22 cellular contexts compared by ENCODE assay signal in genomic region chrY:14473320-14473719, GRCh38. TPM values are rescaled to one million over a fixed set of nuclear protein-coding genes. Genes with fewer than 3 reads are reported as not detected.
"Had no signal": no experiment of that assay in that cellular context is flagged by ENCODE, and none has a peak within 500 bp of the region (broad histone marks: within the 10 kb centered on the region; RNA-seq: fewer than 3 reads in every experiment).

No MANE protein-coding gene starts in this region.

- H3K4me3 ChIP-seq: SJSA1, SK-N-MC had no signal

- DNase-seq: KBM-7, MV-4-11, NCI-H1048, NCI-H1105, NCI-H1417 treated with DMSO at 0.1 percent for 48 hours, NCI-H146, NCI-H1694 treated with DMSO at 0.1 percent for 48 hours, NCI-H1930, NCI-H2081, NCI-H2107, NCI-H2227 treated with DMSO at 0.1 percent for 48 hours, NCI-H524, NCI-H526 treated with DMSO at 0.1 percent for 48 hours, NCI-H748 treated with DMSO at 0.1 percent for 48 hours, Right ventricle myocardium superior, RPMI8226, SIG-M5 had no signal

- H3K9me3 ChIP-seq: SJSA1 had no signal

- H3K4me1 ChIP-seq: SJSA1 had no signal

- H3K36me3 ChIP-seq: SJSA1 had no signal

- FAIRE-seq: RCC 7860 had no signal

- H3K27me3 ChIP-seq: SJSA1 had no signal

- H3K27ac ChIP-seq: SJSA1, SK-N-MC had no signal

RNA-seq across cellular contexts. Expression of gene NLGN4Y, which starts 51.0 kb away (rescaled TPM):
- total RNA-seq: HT-29, MCF 10A had no signal
